1 cellular context compared by ENCODE assay signal in genomic region chr11:108204918-108205499, GRCh38.
TF ChIP-seq lines count a peak whose summit lies in the region.

No MANE protein-coding gene starts in this region.

TF ChIP-seq in GM12878, 131 proteins besides CTCF, POLR2A, EP300 and RAD21:
- TF ChIP-seq CBX5 (IDR thresholded peaks at IDR 0.05; ENCODE audit: low read depth) (0 out of 2 replicates have a peak, but pooled peaks have one; percentile 61), SP1 (IDR thresholded peaks at IDR 0.05; ENCODE audit: low read depth, low read length) (no peak)
